In the genomic region with DNA sequence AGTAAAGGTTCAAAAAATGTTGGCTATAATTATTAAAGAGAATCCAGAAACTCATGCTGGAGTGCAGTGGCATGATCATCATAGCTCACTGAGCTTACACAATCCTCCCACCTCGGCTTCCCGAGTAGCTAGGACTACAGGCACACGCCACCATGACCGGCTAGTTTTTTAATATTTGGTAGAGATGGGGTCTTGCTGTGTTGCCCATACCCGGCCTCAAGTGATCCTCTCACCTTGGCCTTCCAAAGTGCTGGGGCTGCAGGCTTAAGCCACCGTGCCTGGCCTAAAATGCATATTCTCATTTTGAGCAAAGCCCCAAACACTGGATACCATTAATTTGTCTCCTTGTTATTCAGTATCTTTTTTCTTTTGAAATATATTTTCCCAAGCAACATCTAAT, we compare ENCODE assay signal across 33 cellular contexts.
"Had no signal": no experiment of that assay in that cellular context is flagged by ENCODE, and none has a peak within 500 bp of the region (broad histone marks: within the 10 kb centered on the region; RNA-seq: fewer than 3 reads in every experiment).

No MANE protein-coding gene starts in this region.

- H3K4me1 ChIP-seq: body of pancreas had no signal

- H3K27me3 Mint-ChIP-seq: activated CD8-positive, alpha-beta T cell treated with anti-CD3 and anti-CD28 coated beads for 36 hours; activated naive CD4-positive, alpha-beta T cell treated with anti-CD3 and anti-CD28 coated beads, Interleukin-2, amount 50 U/mL, for 24 hours; activated naive CD8-positive, alpha-beta T cell treated with anti-CD3 and anti-CD28 coated beads for 36 hours; activated naive CD8-positive, alpha-beta T cell treated with anti-CD3 and anti-CD28 coated beads, Interleukin-2, amount 50 U/mL, for 24 hours; T-helper 17 cell had no signal

- DNase-seq: activated CD4-positive, alpha-beta T cell treated with anti-CD3 and anti-CD28 coated beads for 1 hour; activated CD4-positive, alpha-beta T cell treated with anti-CD3 and anti-CD28 coated beads for 4 hours; activated CD4-positive, alpha-beta T cell treated with anti-CD3 and anti-CD28 coated beads, Interleukin-2, amount 50 U/mL, for 1 hour; activated CD4-positive, alpha-beta T cell treated with anti-CD3 and anti-CD28 coated beads, Interleukin-2, amount 50 U/mL, for 48 hours; activated CD8-positive, alpha-beta memory T cell treated with anti-CD3 and anti-CD28 coated beads for 24 hours; activated CD8-positive, alpha-beta T cell treated with anti-CD3 and anti-CD28 coated beads for 36 hours; activated effector memory CD4-positive, alpha-beta T cell treated with anti-CD3 and anti-CD28 coated beads, Interleukin-2, amount 50 U/mL, for 16 hours; activated naive CD4-positive, alpha-beta T cell treated with anti-CD3 and anti-CD28 coated beads for 36 hours; activated naive CD8-positive, alpha-beta T cell treated with anti-CD3 and anti-CD28 coated beads for 36 hours; activated naive CD8-positive, alpha-beta T cell treated with anti-CD3 and anti-CD28 coated beads, Interleukin-2, amount 50 U/mL, for 24 hours; activated T-cell treated with anti-CD3 and anti-CD28 coated beads, Interleukin-2, amount 50 U/mL, for 48 hours; adrenal gland; amygdala; aorta; body of pancreas; caudate nucleus; cortex of kidney; effector CD8-positive, alpha-beta T cell; esophagus squamous epithelium; foreskin melanocyte; T-helper 1 cell; T-helper 17 cell; T1000; WERI-Rb-1 had no signal

- H3K27ac ChIP-seq: adrenal gland, body of pancreas, epithelial cell of prostate, esophagus squamous epithelium, gastroesophageal sphincter, WERI-Rb-1 had no signal

- H3K27ac Mint-ChIP-seq: activated CD8-positive, alpha-beta T cell treated with anti-CD3 and anti-CD28 coated beads for 36 hours; activated naive CD4-positive, alpha-beta T cell treated with anti-CD3 and anti-CD28 coated beads for 36 hours; activated naive CD8-positive, alpha-beta T cell treated with anti-CD3 and anti-CD28 coated beads for 36 hours; activated naive CD8-positive, alpha-beta T cell treated with anti-CD3 and anti-CD28 coated beads, Interleukin-2, amount 50 U/mL, for 24 hours; activated T-helper 1 cell treated with anti-CD3 and anti-CD28 coated beads, Interleukin-12 subunit alpha, Interleukin-12 subunit beta, Interleukin-2, Interleukin-4 antibody, amounts not matched to agents 30 ng/mL and 10 ng/mL and 1 ng/mL, durations not matched to agents 14 hours and 24 hours and 36 hours; activated T-helper 2 cell treated with anti-CD3 and anti-CD28 coated beads, Interferon-gamma antibody, Interleukin-2, Interleukin-4, amounts not matched to agents 10 μg/mL and 5 μg/mL and 100 μg/mL, durations not matched to agents 14 hours and 24 hours and 36 hours; T-helper 17 cell; T-helper 2 cell treated with Interferon-gamma antibody and Interleukin-4, amounts not matched to agents 5 μg/mL and 100 μg/mL, for 36 hours had no signal

- H3K27me3 ChIP-seq: adrenal gland, body of pancreas, esophagus squamous epithelium, gastroesophageal sphincter had no signal

- FAIRE-seq: colon, endometrium, endothelial cell of umbilical vein had no signal

- ATAC-seq: activated CD8-positive, alpha-beta T cell treated with anti-CD3 and anti-CD28 coated beads for 36 hours; activated naive CD8-positive, alpha-beta T cell treated with anti-CD3 and anti-CD28 coated beads, Interleukin-2, amount 50 U/mL, for 24 hours; body of pancreas; gastroesophageal sphincter; T-helper 17 cell had no signal

- H3K4me3 Mint-ChIP-seq: activated CD8-positive, alpha-beta T cell treated with anti-CD3 and anti-CD28 coated beads for 36 hours; activated naive CD4-positive, alpha-beta T cell treated with anti-CD3 and anti-CD28 coated beads for 36 hours; activated naive CD4-positive, alpha-beta T cell treated with anti-CD3 and anti-CD28 coated beads, Interleukin-2, amount 50 U/mL, for 24 hours; activated naive CD8-positive, alpha-beta T cell treated with anti-CD3 and anti-CD28 coated beads for 36 hours; activated naive CD8-positive, alpha-beta T cell treated with anti-CD3 and anti-CD28 coated beads, Interleukin-2, amount 50 U/mL, for 24 hours; activated T-helper 1 cell treated with anti-CD3 and anti-CD28 coated beads, Interleukin-12 subunit alpha, Interleukin-12 subunit beta, Interleukin-2, Interleukin-4 antibody, amounts not matched to agents 30 ng/mL and 10 ng/mL and 1 ng/mL, durations not matched to agents 14 hours and 24 hours and 36 hours; T-helper 17 cell; T-helper 2 cell treated with Interferon-gamma antibody and Interleukin-4, amounts not matched to agents 5 μg/mL and 100 μg/mL, for 36 hours had no signal

- H3K9me3 Mint-ChIP-seq: activated naive CD4-positive, alpha-beta T cell treated with anti-CD3 and anti-CD28 coated beads for 36 hours; activated naive CD4-positive, alpha-beta T cell treated with anti-CD3 and anti-CD28 coated beads, Interleukin-2, amount 50 U/mL, for 24 hours; activated naive CD8-positive, alpha-beta T cell treated with anti-CD3 and anti-CD28 coated beads for 36 hours; activated naive CD8-positive, alpha-beta T cell treated with anti-CD3 and anti-CD28 coated beads, Interleukin-2, amount 50 U/mL, for 24 hours had no signal

- H3K4me3 ChIP-seq: adrenal gland, body of pancreas, esophagus squamous epithelium, gastroesophageal sphincter had no signal
